ENCODE assay signal across 8 cellular contexts in the genomic region with DNA sequence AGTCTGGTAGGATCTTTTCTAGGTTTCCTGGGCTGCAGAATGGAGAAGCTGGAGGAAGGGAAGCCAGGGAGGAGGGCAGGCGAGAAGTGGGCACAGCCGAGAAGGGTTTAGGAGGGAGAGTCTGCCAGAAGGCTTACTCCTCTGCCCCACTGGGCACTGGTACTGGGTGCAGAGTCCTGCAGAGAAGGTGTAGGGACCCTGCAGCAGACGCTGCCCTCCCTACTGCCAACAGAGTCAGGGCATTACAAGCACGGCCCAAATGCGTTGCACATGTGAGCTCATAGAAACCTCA. TPM values are rescaled to one million over a fixed set of nuclear protein-coding genes. Genes with fewer than 3 reads are reported as not detected.
A peak's percentile ranks its signal among the peaks of the same experiment; 100 is the strongest.
DNase-seq lines count a peak whose midpoint lies in the region; ATAC-seq and TF ChIP-seq lines count a peak whose summit lies in the region.

No MANE protein-coding gene starts in this region.

- intact Hi-C loops in mammary epithelial cell (cut with micrococcal nuclease): no loop called here
- intact Hi-C loops in naive thymus-derived CD4-positive, alpha-beta T cell (cut with micrococcal nuclease): loop anchor here (5.0 kb wide), 3 partner anchors 90 to 150 kb away; a partner anchor contains a TSS

- H3K9me3 ChIP-seq in HUES48 (ENCODE audit: control insufficient read depth, insufficient read depth, low read length) (no peaks in the 10 kb centered on the region), mammary epithelial cell (replicated peaks; ENCODE audit: insufficient read depth, low read length) (no peaks in the 10 kb centered on the region)
- H3K9me3 ChIP-seq in naive thymus-derived CD4-positive, alpha-beta T cell (ENCODE audit: control insufficient read depth in 2 of 3, low read length in 3 of 3): no peaks in the 10 kb centered on the region

- in situ Hi-C loops in mammary epithelial cell (cut with MboI; ENCODE audit: low sequenced_read_pairs in 2 of 2): no loop called here
- in situ Hi-C loops in G401 (cut with HindIII; ENCODE audit: low sequenced_read_pairs): no loop called here

- peak overlapping the region; percentile 53 to 95 (median 73) for H3K27ac Mint-ChIP-seq in naive thymus-derived CD4-positive, alpha-beta T cell

- H3K9me3 Mint-ChIP-seq in naive thymus-derived CD4-positive, alpha-beta T cell: no peaks in the 10 kb centered on the region

- H3K4me1 Mint-ChIP-seq in naive thymus-derived CD4-positive, alpha-beta T cell: peaks cover 17 to 29% (median 22%) of the 10 kb centered on the region in 7 donors

- peak overlapping the region; percentile 70 for H3K4me2 ChIP-seq in mammary epithelial cell (ENCODE audit: insufficient read depth, low read depth, low read length)

- peaks cover 6% of the 10 kb centered on the region for H3K79me2 ChIP-seq in mammary epithelial cell (ENCODE audit: insufficient read depth, low read length)

- ATAC-seq in naive thymus-derived CD4-positive, alpha-beta T cell: no peak
- ATAC-seq in GM19328 (IDR thresholded peaks at IDR 0.05; ENCODE audit: unreplicated experiment): no peak
- no peak for ATAC-seq in GM21447 (IDR thresholded peaks at IDR 0.05; ENCODE audit: unreplicated experiment)
- ATAC-seq in GM18511 (IDR thresholded peaks at IDR 0.05; ENCODE audit: unreplicated experiment): no peak

- no peak overlapping the region for H3K27ac ChIP-seq in HUES48 (ENCODE audit: low read depth, low read length)
- no peak overlapping the region for H3K27ac ChIP-seq in mammary epithelial cell (ENCODE audit: insufficient read depth, low read depth, low read length)
- H3K27ac ChIP-seq in naive thymus-derived CD4-positive, alpha-beta T cell (ENCODE audit: low read depth, low read length): no peak overlapping the region

- H2AFZ ChIP-seq in mammary epithelial cell (ENCODE audit: low read depth, low read length): peak overlapping the region; percentile 95

- H3K9ac ChIP-seq in HUES48 (ENCODE audit: low read depth, low read length): peak overlapping the region; percentile 10; the same call in 1 of the 2 replicates
- no peak overlapping the region for H3K9ac ChIP-seq in mammary epithelial cell (ENCODE audit: insufficient read depth, low read length)

- dilution Hi-C loops in mammary epithelial cell (cut with HindIII; ENCODE audit: low sequenced_read_pairs): no loop called here

- peak overlapping the region; percentile 75 to 91 (median 88) for H3K4me3 Mint-ChIP-seq in naive thymus-derived CD4-positive, alpha-beta T cell

- CTCF ChIA-PET in AG04449 (lab: Yijun Ruan, JAX) (no interaction called here), mammary epithelial cell (lab: Charles Lee; ENCODE audit: low non-redundant PET) (no interaction called here)
- CTCF ChIA-PET in naive thymus-derived CD4-positive, alpha-beta T cell (lab: Charles Lee): no interaction called here

- peaks cover 0 to 10% (median 0%) of the 10 kb centered on the region in 5 donors for H3K27me3 Mint-ChIP-seq in naive thymus-derived CD4-positive, alpha-beta T cell

- 32% methylated on average over 4 of the region's 5 CpGs for WGBS in mammary epithelial cell (ENCODE audit: low coverage, missing lambda C conversion rate)

- H3K36me3 ChIP-seq in HUES48 (ENCODE audit: control insufficient read depth, insufficient read depth, low read length) (no peaks in the 10 kb centered on the region), mammary epithelial cell (ENCODE audit: insufficient read depth, low read length) (no peaks in the 10 kb centered on the region)
- peaks cover 0 to 5% (median 0%) of the 10 kb centered on the region in 3 experiments for H3K36me3 ChIP-seq in naive thymus-derived CD4-positive, alpha-beta T cell (ENCODE audit: control insufficient read depth in 2 of 3, insufficient read depth in 3 of 3, low read length in 3 of 3)

- DNase-seq in AG04449 (ENCODE audit: low read depth, low spot score) (no peak), mammary epithelial cell (no peak), G401 (ENCODE audit: low spot score) (no peak)
- DNase-seq in naive thymus-derived CD4-positive, alpha-beta T cell: peak in 2 of 9 donors; percentile 4 to 10

- H4K20me1 ChIP-seq in mammary epithelial cell (ENCODE audit: insufficient read depth, low read length): no peaks in the 10 kb centered on the region

- H3K4me1 ChIP-seq in HUES48 (ENCODE audit: control insufficient read depth, insufficient read depth, low read length): peaks cover 19% of the 10 kb centered on the region; the same call in 1 of the 2 replicates
- H3K4me1 ChIP-seq in mammary epithelial cell (ENCODE audit: insufficient read depth, low read length): no peaks in the 10 kb centered on the region
- H3K4me1 ChIP-seq in naive thymus-derived CD4-positive, alpha-beta T cell (ENCODE audit: control insufficient read depth in 2 of 2, insufficient read depth in 2 of 2, low read length in 2 of 2): peaks cover 13 to 14% of the 10 kb centered on the region in 2 donors

- BruUV-seq in mammary epithelial cell (replicated peaks; lab: Mats Ljungman, UMichigan): no TSS peak

- H3K27me3 ChIP-seq in HUES48 (ENCODE audit: control insufficient read depth, insufficient read depth, low read length) (no peaks in the 10 kb centered on the region), mammary epithelial cell (ENCODE audit: insufficient read depth, low read length) (no peaks in the 10 kb centered on the region)
- no peaks in the 10 kb centered on the region for H3K27me3 ChIP-seq in naive thymus-derived CD4-positive, alpha-beta T cell (ENCODE audit: control insufficient read depth in 2 of 2, insufficient read depth in 2 of 2, low read length in 2 of 2)

- TF ChIP-seq CTCF in AG04449 (IDR thresholded peaks at IDR 0.05; ENCODE audit: insufficient read depth, low read length, missing control alignments) (no peak), mammary epithelial cell (conservative IDR thresholded peaks at IDR 0.05 in 1 of 2, IDR thresholded peaks at IDR 0.05 in 1 of 2; ENCODE audit: extremely low read depth in 1 of 2, insufficient read depth in 1 of 2, low read depth in 1 of 2, low read length in 2 of 2) (no peak)

- H3K4me3 ChIP-seq in AG04449 (ENCODE audit: low read depth, low read length): peak overlapping the region; percentile 87
- peak overlapping the region; percentile 61 for H3K4me3 ChIP-seq in HUES48 (ENCODE audit: low read depth, low read length)
- peak overlapping the region in 1 of 3 experiments; percentile 96 for H3K4me3 ChIP-seq in mammary epithelial cell (replicated peaks in 1 of 3; ENCODE audit: insufficient read depth in 1 of 3, low read depth in 2 of 3, low read length in 3 of 3)
- peak overlapping the region; percentile 82 for H3K4me3 ChIP-seq in naive thymus-derived CD4-positive, alpha-beta T cell (ENCODE audit: low read length)

- POLR2A ChIA-PET in AG04449 (lab: Yijun Ruan, JAX): interaction anchor here (0.6 to 1.4 kb wide), 5 partner anchors 12 to 274 kb away, joined by 3 to 5 read pairs (median 3); a partner anchor contains a TSS
- POLR2A ChIA-PET in naive thymus-derived CD4-positive, alpha-beta T cell (lab: Charles Lee): interaction anchor here (1.6 kb wide), 1 partner anchor 346 kb away, joined by 6 read pairs; no protein-coding TSS in a partner anchor

- no peaks in the 10 kb centered on the region for H3K36me3 Mint-ChIP-seq in naive thymus-derived CD4-positive, alpha-beta T cell

RNA-seq across cellular contexts. Expression of a gene that starts 0.7 kb away (rescaled TPM):
- total RNA-seq in mammary epithelial cell: 10 to 100 TPM; 28.2 to 33.5 TPM
- polyA plus RNA-seq in mammary epithelial cell: 39.2 TPM
- 25.9 TPM for polyA minus RNA-seq in mammary epithelial cell
- total RNA-seq in naive thymus-derived CD4-positive, alpha-beta T cell: 10 to 100 TPM; 21.9 to 35.6 (median 24.5) TPM
- polyA plus RNA-seq in naive thymus-derived CD4-positive, alpha-beta T cell: 100 to 1,000 TPM in 1 of 2 donors, 10 to 100 TPM in 1; 92.3 to 126 TPM
- 180 and 216 TPM in 2 replicates for total RNA-seq in G401 (2014; rRNA removed; shearing (Covaris generic))
